19 cellular contexts compared by ENCODE assay signal in the genomic region with DNA sequence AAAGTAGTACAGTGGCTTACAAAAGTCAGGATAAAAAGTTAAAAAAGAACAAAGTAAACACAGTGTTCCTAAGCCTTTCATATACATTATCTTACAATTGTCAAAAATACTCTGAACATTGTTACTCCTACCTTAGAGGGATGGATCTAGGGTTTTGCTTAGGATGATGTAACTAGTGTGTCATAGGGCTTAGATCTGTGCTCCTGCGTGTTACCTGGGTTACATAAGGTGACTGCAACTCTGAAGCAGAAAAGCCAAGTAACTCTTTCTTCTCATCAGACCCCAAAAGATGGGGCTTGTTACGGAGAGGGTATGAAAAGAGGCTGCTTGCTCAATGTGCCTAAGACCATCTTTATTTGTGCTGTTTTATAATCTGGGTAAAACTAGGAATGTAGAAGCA. TPM values are rescaled to one million over a fixed set of nuclear protein-coding genes. Genes with fewer than 3 reads are reported as not detected.
DNase-seq lines count a peak whose midpoint lies in the region; ATAC-seq, FAIRE-seq and TF ChIP-seq lines count a peak whose summit lies in the region.
"Had no signal": no experiment of that assay in that cellular context is flagged by ENCODE, and none has a peak within 500 bp of the region (broad histone marks: within the 10 kb centered on the region; RNA-seq: fewer than 3 reads in every experiment).

No MANE protein-coding gene starts in this region.

- peak; percentile 49; the same call in 1 of the 2 replicates for TF ChIP-seq EP300 in K562 (IDR thresholded peaks at IDR 0.05; ENCODE audit: low read length)

- peak overlapping the region in 1 of 2 donors; percentile 83 for H3K4me3 Mint-ChIP-seq in activated T-cell treated with anti-CD3 and anti-CD28 coated beads, Interleukin-2, amount 50 U/mL, for 72 hours

- ATAC-seq in activated T-cell treated with anti-CD3 and anti-CD28 coated beads, Interleukin-2, amount 50 U/mL, for 72 hours (replicated peaks in 1 of 2), result peak; percentile 26 to 28
- ATAC-seq in HCT116, result no peak
- ATAC-seq in K562, result peak; percentile 92
- no peak for ATAC-seq in body of pancreas

- RAD21 ChIA-PET in HCT116 (lab: Charles Lee; ENCODE audit: low non-redundant PET in 1 of 2, low total read pairs in 2 of 2, uncharacterized antibody in 2 of 2, unreplicated experiment in 2 of 2), result no interaction called here

- no peaks in the 10 kb centered on the region for H3K27me3 Mint-ChIP-seq in activated T-cell treated with anti-CD3 and anti-CD28 coated beads, Interleukin-2, amount 50 U/mL, for 72 hours (ENCODE audit: low read depth)

- H3K79me2 ChIP-seq in HCT116 (ENCODE audit: insufficient read depth, low read length) (no peaks in the 10 kb centered on the region), K562 (ENCODE audit: control insufficient read depth, insufficient read depth, low read length) (no peaks in the 10 kb centered on the region)

- no peaks in the 10 kb centered on the region for H3K9me2 ChIP-seq in HCT116 (ENCODE audit: insufficient read depth)

- H3K4me1 Mint-ChIP-seq in activated T-cell treated with anti-CD3 and anti-CD28 coated beads, Interleukin-2, amount 50 U/mL, for 72 hours (ENCODE audit: low read depth), result peaks cover 95% of the 10 kb centered on the region

- peak overlapping the region; percentile 55 for H3K27ac Mint-ChIP-seq in activated T-cell treated with anti-CD3 and anti-CD28 coated beads, Interleukin-2, amount 50 U/mL, for 72 hours

- DNase-seq in activated T-cell treated with anti-CD3 and anti-CD28 coated beads, Interleukin-2, amount 50 U/mL, for 72 hours, result no peak
- no peak for DNase-seq in activated T-cell treated with anti-CD3 and anti-CD28 coated beads, Interleukin-2, amount 50 U/mL, for 48 hours
- no peak for DNase-seq in HCT116 (ENCODE audit: low read depth, low spot score)
- no peak for DNase-seq in K562 (ENCODE audit: extremely low read depth in 1 of 4, low spot score in 3 of 4)
- no peak for DNase-seq in OCI-M1 (lab: John Stamatoyannopoulos, UW)
- no peak for DNase-seq in germinal center (ENCODE audit: low spot score)
- DNase-seq in body of pancreas, result no peak
- DNase-seq: activated CD8-positive, alpha-beta memory T cell treated with anti-CD3 and anti-CD28 coated beads for 24 hours; amygdala; DMS79; head of caudate nucleus; KBM-7; left ventricle myocardium inferior; NCI-H524; SHP77; stimulated activated CD4-positive, alpha-beta T cell treated with anti-CD3 and anti-CD28 coated beads, Interleukin-4, amount 100 ng/mL, for 4 hours; testis had no signal

- peaks cover 9 to 15% of the 10 kb centered on the region in 2 donors for H3K36me3 Mint-ChIP-seq in activated T-cell treated with anti-CD3 and anti-CD28 coated beads, Interleukin-2, amount 50 U/mL, for 72 hours (ENCODE audit: insufficient read depth in 2 of 2)

- H3K27ac ChIP-seq in HCT116 (ENCODE audit: low read depth, low read length) (no peak overlapping the region), K562 (ENCODE audit: extremely low read depth, low read depth, low read length) (no peak overlapping the region), neutrophil (peak overlapping the region; percentile 98), body of pancreas (no peak overlapping the region)
- H3K27ac ChIP-seq: left ventricle myocardium inferior, testis had no signal

- POLR2A ChIA-PET in HCT116 (lab: Charles Lee) (no interaction called here), K562 (lab: Yijun Ruan, JAX) (no interaction called here)

- H3K4me2 ChIP-seq in HCT116 (ENCODE audit: low read length), result no peak overlapping the region
- no peak overlapping the region for H3K4me2 ChIP-seq in K562 (ENCODE audit: insufficient read depth, low read length)
- H3K4me2 ChIP-seq: smooth muscle cell had no signal

- H3K4me1 ChIP-seq in HCT116 (ENCODE audit: control insufficient read depth in 1 of 2, insufficient read depth in 2 of 2, low read length in 2 of 2) (no peaks in the 10 kb centered on the region), K562 (replicated peaks in 1 of 2; ENCODE audit: control insufficient read depth in 2 of 2, insufficient read depth in 2 of 2, low read length in 2 of 2) (peaks cover 0 to 7% of the 10 kb centered on the region in 2 experiments; a peak in 2 of 5 replicates), neutrophil (ENCODE audit: control insufficient read depth in 1 of 2, insufficient read depth in 1 of 2, low read depth in 1 of 2, low read length in 1 of 2) (peaks cover 63 to 65% of the 10 kb centered on the region in 2 experiments), body of pancreas (no peaks in the 10 kb centered on the region)
- H3K4me1 ChIP-seq: testis had no signal

- WGBS in K562 (ENCODE audit: insufficient coverage, low coverage, missing lambda C conversion rate), result 50% methylated on average over 2 of the region's 2 CpGs
- WGBS in body of pancreas, 2 donors, result 67 to 78% methylated on average over 2 of the region's 2 CpGs

- TF ChIP-seq POLR2A in HCT116 (IDR thresholded peaks at IDR 0.05; ENCODE audit: borderline replicate concordance, extremely low read depth, insufficient read depth, insufficient read length) (no peak), K562 (conservative IDR thresholded peaks at IDR 0.05) (no peak), body of pancreas (IDR thresholded peaks at IDR 0.05) (no peak)

- no peaks in the 10 kb centered on the region for H3K27me3 ChIP-seq in HCT116 (ENCODE audit: insufficient read depth, low read length)
- H3K27me3 ChIP-seq in K562 (ENCODE audit: control insufficient read depth in 2 of 2, insufficient read depth in 2 of 2, low read length in 2 of 2), result no peaks in the 10 kb centered on the region
- no peaks in the 10 kb centered on the region for H3K27me3 ChIP-seq in neutrophil
- H3K27me3 ChIP-seq in body of pancreas, result no peaks in the 10 kb centered on the region
- H3K27me3 ChIP-seq: testis had no signal

- CTCF ChIA-PET in HCT116 (lab: Charles Lee) (no interaction called here), K562 (lab: Yijun Ruan, JAX; ENCODE audit: low intra/inter-chr PET ratio) (no interaction called here)

- no peaks in the 10 kb centered on the region for H3K9me1 ChIP-seq in K562 (ENCODE audit: control insufficient read depth, insufficient read depth, low read length)

- no peaks in the 10 kb centered on the region for H3K9me3 ChIP-seq in HCT116 (ENCODE audit: control insufficient read depth in 1 of 2, insufficient read depth in 1 of 2, low read depth in 1 of 2, low read length in 2 of 2)
- no peaks in the 10 kb centered on the region for H3K9me3 ChIP-seq in K562 (replicated peaks; ENCODE audit: control insufficient read depth, insufficient read depth, low read depth, low read length)
- no peaks in the 10 kb centered on the region for H3K9me3 ChIP-seq in neutrophil
- H3K9me3 ChIP-seq in body of pancreas, result no peaks in the 10 kb centered on the region
- H3K9me3 ChIP-seq: left ventricle myocardium inferior, testis had no signal

- TF ChIP-seq CTCF in HCT116 (IDR thresholded peaks at IDR 0.05 in 2 of 3, conservative IDR thresholded peaks at IDR 0.05 in 1 of 3; ENCODE audit: borderline replicate concordance in 1 of 3, insufficient read depth in 1 of 3, low read depth in 2 of 3, low read length in 2 of 3) (no peak), K562 (IDR thresholded peaks at IDR 0.05 in 2 of 3, conservative IDR thresholded peaks at IDR 0.05 in 1 of 3; ENCODE audit: insufficient read depth in 2 of 3, low read depth in 1 of 3, low read length in 3 of 3) (no peak), neutrophil (IDR thresholded peaks at IDR 0.05) (no peak), body of pancreas (IDR thresholded peaks at IDR 0.05) (no peak)

- H4K20me1 ChIP-seq in HCT116 (ENCODE audit: insufficient read depth) (no peaks in the 10 kb centered on the region), K562 (replicated peaks; ENCODE audit: control insufficient read depth, insufficient read depth, low read length) (no peaks in the 10 kb centered on the region)

- intact Hi-C loops in HCT116 (cut with micrococcal nuclease), result no loop called here
- intact Hi-C loops in K562 (cut with micrococcal nuclease), result no loop called here
- intact Hi-C loops in body of pancreas (cut with DNase I), result no loop called here

- H3K9me3 Mint-ChIP-seq in activated T-cell treated with anti-CD3 and anti-CD28 coated beads, Interleukin-2, amount 50 U/mL, for 72 hours, result peaks cover 0 to 5% of the 10 kb centered on the region in 2 donors

- FAIRE-seq in K562 (lab: Jason Lieb, UNC), result no peak

- H2AFZ ChIP-seq in HCT116 (ENCODE audit: low read depth, low read length, poor library complexity, severe bottlenecking), result no peak overlapping the region
- no peak overlapping the region for H2AFZ ChIP-seq in K562 (ENCODE audit: low read depth, low read length)

- no peak for TF ChIP-seq RAD21 in HCT116 (IDR thresholded peaks at IDR 0.05; ENCODE audit: low read depth)
- no peak for TF ChIP-seq RAD21 in K562 (CRISPR knock-in tag; conservative IDR thresholded peaks at IDR 0.05 in 1 of 2, IDR thresholded peaks at IDR 0.05 in 1 of 2)

- H3K4me3 ChIP-seq in HCT116 (replicated peaks in 1 of 2; ENCODE audit: low read depth in 1 of 2, low read length in 2 of 2) (no peak overlapping the region), K562 (no peak overlapping the region), neutrophil (ENCODE audit: low read depth in 1 of 2, low read length in 1 of 2) (peak overlapping the region; percentile 12 to 15), body of pancreas (no peak overlapping the region)
- H3K4me3 ChIP-seq: left ventricle myocardium inferior, smooth muscle cell, testis had no signal

- no peaks in the 10 kb centered on the region for H3K36me3 ChIP-seq in HCT116 (ENCODE audit: control insufficient read depth in 1 of 2, insufficient read depth in 2 of 2, low read length in 2 of 2)
- no peaks in the 10 kb centered on the region for H3K36me3 ChIP-seq in K562 (ENCODE audit: control insufficient read depth, insufficient read depth, low read length)
- no peaks in the 10 kb centered on the region for H3K36me3 ChIP-seq in neutrophil
- no peaks in the 10 kb centered on the region for H3K36me3 ChIP-seq in body of pancreas (replicated peaks in 1 of 2; ENCODE audit: insufficient read depth in 1 of 2, low read depth in 2 of 2)

- in situ Hi-C loops in K562 (cut with MboI), result no loop called here

- BruUV-seq in HCT116 (replicated peaks; lab: Mats Ljungman, UMichigan) (no TSS peak), K562 (replicated peaks; lab: Mats Ljungman, UMichigan) (no TSS peak)

- H3K9ac ChIP-seq in HCT116 (ENCODE audit: low read length) (no peak overlapping the region), K562 (ENCODE audit: insufficient read depth in 1 of 2, low read depth in 2 of 2, low read length in 2 of 2) (no peak overlapping the region)

RNA-seq across cellular contexts. Expression of a gene that starts 41.9 kb away (rescaled TPM):
- total RNA-seq in activated T-cell treated with anti-CD3 and anti-CD28 coated beads, Interleukin-2, amount 50 U/mL, for 72 hours, result 100 to 1,000 TPM; 279 to 280 TPM
- total RNA-seq in HCT116 (2021; ENCODE audit: unreplicated experiment), result 16.9 TPM
- polyA plus RNA-seq in HCT116 (2012), result 2.0 and 3.3 TPM in 2 replicates
- total RNA-seq in K562 (2011; cell fraction: chromatin; rRNA removed; ENCODE audit: low replicate concordance), result 7.1 and 33.2 TPM in 2 replicates
- 3.5 and 5.3 TPM in 2 replicates for total RNA-seq in K562 (2011; cell fraction: nucleolus; rRNA removed)
- 11.3 and 18.7 TPM in 2 replicates for total RNA-seq in K562 (2011; cell fraction: nucleoplasm; rRNA removed)
- total RNA-seq in K562 (2014; rRNA removed), result 8.2 and 8.5 TPM in 2 replicates
- 13.1 and 17.5 TPM in 2 replicates for total RNA-seq in K562 (2014; rRNA removed; fragmentation: Illumina TruSeq; extraction: Trizol)
- total RNA-seq in K562 (2015; rRNA removed; fragmentation: Illumina TruSeq; extraction: Trizol), result 15.2 and 17.7 TPM in 2 replicates
- total RNA-seq in K562 (2021), result 9.5 and 10.6 TPM in 2 replicates
- polyA plus RNA-seq in K562 (2011; rRNA removed), result 10.0 and 11.7 TPM in 2 replicates
- polyA plus RNA-seq in K562 (2011; cell fraction: cytosol; rRNA removed), result 1.4 and 2.8 TPM in 2 replicates
- 2.9 and 5.0 TPM in 2 replicates for polyA plus RNA-seq in K562 (2011; cell fraction: nucleus; rRNA removed)
- 6.2 and 7.9 TPM in 2 replicates for polyA plus RNA-seq in K562 (2012)
- 6.6 and 7.6 TPM in 2 replicates for polyA plus RNA-seq in K562 (2014; fragmentation: Illumina TruSeq; extraction: Trizol)
- 1 to 10 TPM; 2.3 to 3.0 TPM for polyA plus RNA-seq in K562 (2014; fragmentation: Nextera tagmentation; extraction: Ambion mirVana)
- 4.5 TPM in 2 replicates for polyA plus RNA-seq in K562 (2014; rRNA removed)
- polyA minus RNA-seq in K562 (2011; rRNA and poly(A)+ RNA removed), result 18.0 and 24.4 TPM in 2 replicates
- 7.1 and 7.9 TPM in 2 replicates for polyA minus RNA-seq in K562 (2011; cell fraction: cytosol; rRNA and poly(A)+ RNA removed)
- 8.5 and 15.6 TPM in 2 replicates for polyA minus RNA-seq in K562 (2011; cell fraction: nucleus; rRNA and poly(A)+ RNA removed)
- total RNA-seq in body of pancreas, result 10 to 100 TPM in 1 of 2 donors, 1 to 10 TPM in 1; 7.9 to 16.9 TPM

Comparison
In these comparisons a context has a peak if more than half of its experiments do, and no peak if none do; other contexts are left out.
1. ATAC-seq: peak in activated T-cell treated with anti-CD3 and anti-CD28 coated beads, Interleukin-2, amount 50 U/mL, for 72 hours (2 of 2) and K562 (single experiment); none in HCT116 (single experiment) and body of pancreas (single experiment).
2. H3K4me3 ChIP-seq: peak in neutrophil (2 of 2); none in HCT116 (0 of 2), K562 (single experiment) and body of pancreas (0 of 2).
3. RNA of a gene that starts 41.9 kb away (total RNA-seq): 279 to 280 TPM in activated T-cell treated with anti-CD3 and anti-CD28 coated beads, Interleukin-2, amount 50 U/mL, for 72 hours; 16.9 TPM in HCT116 (single experiment), 7.9 to 16.9 TPM in body of pancreas and 3.5 to 33.2 TPM in K562; every median in the first group is over 4 times any median in the second.